Comparison of ENCODE assay signal across 8 cellular contexts in genomic region chr13:41694902-41695301, GRCh38.
DNase-seq lines count a peak whose midpoint lies in the region; ATAC-seq and TF ChIP-seq lines count a peak whose summit lies in the region.

No MANE protein-coding gene starts in this region.

- TF ChIP-seq CTCF in AG10803 (conservative IDR thresholded peaks at IDR 0.05; ENCODE audit: low read length) (no peak), HEK293 (tag by site-specific recombination; IDR thresholded peaks at IDR 0.05) (no peak), RWPE1 (conservative IDR thresholded peaks at IDR 0.05; ENCODE audit: low read depth) (no peak), heart right ventricle (IDR thresholded peaks at IDR 0.05) (no peak), testis (IDR thresholded peaks at IDR 0.05) (no peak)

- no peaks in the 10 kb centered on the region for H3K27me3 ChIP-seq in heart right ventricle
- no peaks in the 10 kb centered on the region for H3K27me3 ChIP-seq in testis

- no peak overlapping the region for H3K4me3 Mint-ChIP-seq in activated T-cell treated with anti-CD3 and anti-CD28 coated beads, Interleukin-2, amount 50 U/mL, for 4 hours

- intact Hi-C loops in heart right ventricle (cut with DNase I) (loop anchor here in 2 of 10 donors (10.0 kb wide), 2 partner anchors 60 to 270 kb away; partner anchors contain the start of gene VWA8 (in 1 of the 2)), testis (cut with DNase I; ENCODE audit: low total_unique reads) (no loop called here)

- H3K36me3 Mint-ChIP-seq in activated T-cell treated with anti-CD3 and anti-CD28 coated beads, Interleukin-2, amount 50 U/mL, for 4 hours (ENCODE audit: insufficient read depth): peaks cover 41% of the 10 kb centered on the region

- no peaks in the 10 kb centered on the region for H3K9me3 Mint-ChIP-seq in activated T-cell treated with anti-CD3 and anti-CD28 coated beads, Interleukin-2, amount 50 U/mL, for 4 hours

- no peak for TF ChIP-seq POLR2A in testis (IDR thresholded peaks at IDR 0.05)

- H3K27me3 Mint-ChIP-seq in activated T-cell treated with anti-CD3 and anti-CD28 coated beads, Interleukin-2, amount 50 U/mL, for 4 hours (ENCODE audit: low read depth): no peaks in the 10 kb centered on the region

- CTCF ChIA-PET in HEK293 (lab: Yijun Ruan, JAX): no interaction called here
- CTCF ChIA-PET in RWPE1 (lab: Yijun Ruan, JAX): no interaction called here

- H3K9me3 ChIP-seq in HEK293 (ENCODE audit: control insufficient read depth, insufficient read depth, low read depth, low read length) (no peaks in the 10 kb centered on the region), heart right ventricle (no peaks in the 10 kb centered on the region), testis (no peaks in the 10 kb centered on the region)

- H3K4me1 ChIP-seq in HEK293 (ENCODE audit: control insufficient read depth, insufficient read depth, low read length) (peaks cover 12% of the 10 kb centered on the region), heart right ventricle (peaks cover 0 to 43% (median 24%) of the 10 kb centered on the region in 9 donors), testis (no peaks in the 10 kb centered on the region)

- peaks cover 6% of the 10 kb centered on the region for H3K4me1 Mint-ChIP-seq in activated T-cell treated with anti-CD3 and anti-CD28 coated beads, Interleukin-2, amount 50 U/mL, for 4 hours (ENCODE audit: low read depth)

- H3K4me3 ChIP-seq in AG10803 (ENCODE audit: low read length) (no peak overlapping the region), HEK293 (ENCODE audit: low read depth, low read length) (no peak overlapping the region), heart right ventricle (peak overlapping the region in 4 of 10 donors; percentile 15 to 22 (median 16)), testis (no peak overlapping the region)

- ATAC-seq in heart right ventricle: peak; percentile 88 to 97 (median 96)
- no peak for ATAC-seq in activated T-cell treated with anti-CD3 and anti-CD28 coated beads, Interleukin-2, amount 50 U/mL, for 4 hours

- DNase-seq in AG10803 (ENCODE audit: low read depth) (peak; percentile 95), RWPE1 (ENCODE audit: low spot score) (peak; percentile 68), heart right ventricle (peak; percentile 21 to 80), testis (peak; percentile 47), OCI-M2 (lab: John Stamatoyannopoulos, UW; ENCODE audit: unreplicated experiment) (no peak)
- DNase-seq in stimulated activated naive CD4-positive, alpha-beta T cell treated with Interleukin-2 at 50 U/mL for 16 hours (lab: John Stamatoyannopoulos, UW): no peak
- no peak for DNase-seq in activated T-cell treated with anti-CD3 and anti-CD28 coated beads, Interleukin-2, amount 50 U/mL, for 4 hours

- H3K36me3 ChIP-seq in HEK293 (ENCODE audit: control insufficient read depth in 2 of 2, insufficient read depth in 1 of 2, low read length in 2 of 2) (peaks cover 0 to 5% of the 10 kb centered on the region in 2 experiments; a peak in 1 of 3 replicates), heart right ventricle (peaks cover 0 to 45% (median 4%) of the 10 kb centered on the region in 9 donors), testis (ENCODE audit: low read depth, missing control alignments) (no peaks in the 10 kb centered on the region)

- 0 out of 2 replicates have a peak overlapping the region, but pooled peaks have one; percentile 22 for H3K27ac ChIP-seq in HEK293 (ENCODE audit: extremely low read depth, low read depth, low read length)
- H3K27ac ChIP-seq in RWPE1: no peak overlapping the region
- H3K27ac ChIP-seq in heart right ventricle: peak overlapping the region; percentile 49 to 85 (median 74)
- H3K27ac ChIP-seq in testis: no peak overlapping the region

- POLR2A ChIA-PET in HEK293 (lab: Yijun Ruan, JAX) (no interaction called here), RWPE1 (lab: Yijun Ruan, JAX; ENCODE audit: low non-redundant PET) (no interaction called here)

- WGBS in heart right ventricle, 2 donors: 1 to 3% methylated on average over 3 of the region's 3 CpGs
- WGBS in testis, 2 donors: 34 to 35% methylated on average over 3 of the region's 3 CpGs

TF ChIP-seq in HEK293, 187 proteins besides CTCF, POLR2A, EP300 and RAD21 (continues in another document):
- TF ChIP-seq GLI2 (tag by site-specific recombination; IDR thresholded peaks at IDR 0.05; ENCODE audit: borderline replicate concordance, low read depth) (peak; percentile 68; the same call in 1 of the 2 replicates), ZNF324 (tag by site-specific recombination; IDR thresholded peaks at IDR 0.05) (peak; percentile 53; the same call in 1 of the 2 replicates), ZNF629 (tag by site-specific recombination; IDR thresholded peaks at IDR 0.05) (peak; percentile 97), ZNF391 (tag by site-specific recombination; IDR thresholded peaks at IDR 0.05; ENCODE audit: borderline replicate concordance, low read depth) (peak; percentile 35; the same call in 1 of the 2 replicates), OSR2 (tag by site-specific recombination; IDR thresholded peaks at IDR 0.05) (peak; percentile 80; the same call in 1 of the 2 replicates), TSHZ1 (tag by site-specific recombination; IDR thresholded peaks at IDR 0.05; ENCODE audit: borderline replicate concordance) (peak; percentile 44; the same call in 1 of the 2 replicates), PRDM6 (tag by site-specific recombination; IDR thresholded peaks at IDR 0.05) (peak; percentile 96), ZNF521 (tag by site-specific recombination; IDR thresholded peaks at IDR 0.05) (no peak), ZBTB8A (tag by site-specific recombination; IDR thresholded peaks at IDR 0.05) (0 out of 2 replicates have a peak, but pooled peaks have one; percentile 4), ZSCAN5A (tag by site-specific recombination; IDR thresholded peaks at IDR 0.05) (no peak), KLF8 (tag by site-specific recombination; IDR thresholded peaks at IDR 0.05) (peak; percentile 58; the same call in 1 of the 2 replicates), ZNF654 (tag by site-specific recombination; IDR thresholded peaks at IDR 0.05; ENCODE audit: low read depth) (peak; percentile 11; the same call in 1 of the 2 replicates), ZXDB (tag by site-specific recombination; IDR thresholded peaks at IDR 0.05) (0 out of 2 replicates have a peak, but pooled peaks have one; percentile 28), ZNF544 (tag by site-specific recombination; IDR thresholded peaks at IDR 0.05) (no peak), ZFP69B (tag by site-specific recombination; IDR thresholded peaks at IDR 0.05) (peak; percentile 91), IKZF3 (tag by site-specific recombination; IDR thresholded peaks at IDR 0.05) (peak; percentile 87), ZNF239 (tag by site-specific recombination; IDR thresholded peaks at IDR 0.05) (no peak), ZNF394 (tag by site-specific recombination; IDR thresholded peaks at IDR 0.05; ENCODE audit: borderline replicate concordance) (peak; percentile 36), ZNF623 (tag by site-specific recombination; IDR thresholded peaks at IDR 0.05) (no peak)

Comparison
In these comparisons a context has a peak if more than half of its experiments do, and no peak if none do; other contexts are left out.
1. DNase-seq: peak in AG10803 (single experiment), RWPE1 (single experiment), heart right ventricle (2 of 2) and testis (single experiment); none in OCI-M2 (single experiment), stimulated activated naive CD4-positive, alpha-beta T cell treated with Interleukin-2 at 50 U/mL for 16 hours (single experiment) and activated T-cell treated with anti-CD3 and anti-CD28 coated beads, Interleukin-2, amount 50 U/mL, for 4 hours (single experiment).
2. H3K27ac ChIP-seq: peak in HEK293 (single experiment) and heart right ventricle (10 of 10); none in RWPE1 (single experiment) and testis (0 of 2).
3. ATAC-seq: peak in heart right ventricle (8 of 8); none in activated T-cell treated with anti-CD3 and anti-CD28 coated beads, Interleukin-2, amount 50 U/mL, for 4 hours (0 of 2).